ENCODE assay signal across 11 cellular contexts in the genomic region with DNA sequence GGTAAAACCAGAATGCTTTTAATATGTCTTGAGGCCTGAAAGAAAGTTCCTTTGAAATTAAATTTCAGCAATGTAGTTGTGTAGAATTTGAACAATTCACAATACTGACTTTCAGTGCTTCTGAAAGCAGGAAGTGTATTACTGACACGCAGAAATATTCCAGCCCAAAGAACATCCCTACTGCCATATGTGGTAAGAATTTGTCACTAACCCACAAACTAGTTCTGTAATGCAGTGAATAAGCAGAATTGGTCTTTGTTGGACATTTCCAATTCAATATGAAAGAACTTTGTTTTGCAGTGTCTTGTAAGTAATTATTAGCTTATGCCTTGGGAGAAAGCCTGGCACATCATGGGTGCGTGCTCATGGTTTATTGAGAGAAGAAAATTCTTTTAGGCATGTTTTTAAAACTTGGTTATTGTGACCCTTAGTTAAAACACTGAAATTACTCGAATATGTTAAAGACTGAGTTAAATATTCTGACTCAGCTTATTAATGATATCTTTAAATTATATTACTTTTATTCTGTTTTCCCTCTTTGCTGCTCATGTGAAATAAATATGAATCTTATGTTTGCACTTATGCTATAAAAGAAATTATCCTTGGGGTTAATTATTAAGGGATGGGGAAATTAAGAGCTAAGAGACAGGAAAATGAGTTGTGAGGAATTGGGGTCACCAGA. TPM values are rescaled to one million over a fixed set of nuclear protein-coding genes. Genes with fewer than 3 reads are reported as not detected.
DNase-seq lines count a peak whose midpoint lies in the region; ATAC-seq, FAIRE-seq and TF ChIP-seq lines count a peak whose summit lies in the region.
"Had no signal": no experiment of that assay in that cellular context is flagged by ENCODE, and none has a peak within 500 bp of the region (broad histone marks: within the 10 kb centered on the region; RNA-seq: fewer than 3 reads in every experiment).

No MANE protein-coding gene starts in this region.

- WGBS in smooth muscle cell (ENCODE audit: low lambda C conversion rate): 68% methylated on average over 3 of the region's 3 CpGs

- H3F3A ChIP-seq in PC-9 (ENCODE audit: insufficient read depth, low read depth): peaks cover 83% of the 10 kb centered on the region
- H3F3A ChIP-seq in smooth muscle cell (ENCODE audit: low read depth): no peaks in the 10 kb centered on the region

- POLR2A ChIA-PET in PC-9 (lab: Charles Lee; ENCODE audit: unreplicated experiment): no interaction called here

- FAIRE-seq in GM19239 (lab: Jason Lieb, UNC): peak; percentile 66
- FAIRE-seq: small intestine had no signal

- CTCF ChIA-PET in PC-9 (lab: Charles Lee): no interaction called here

- peaks cover 46% of the 10 kb centered on the region for H3K36me3 ChIP-seq in PC-9 (ENCODE audit: low read depth)
- H3K36me3 ChIP-seq in smooth muscle cell (ENCODE audit: low read depth): no peaks in the 10 kb centered on the region
- H3K36me3 ChIP-seq: uterus had no signal

- no peak for DNase-seq in GM19239 (ENCODE audit: insufficient read length, low spot score)
- no peak for DNase-seq in PC-9
- DNase-seq in fibroblast of the aortic adventitia (ENCODE audit: low read depth): peak; percentile 58
- no peak for DNase-seq in smooth muscle cell (lab: John Stamatoyannopoulos, UW; ENCODE audit: unreplicated experiment)
- DNase-seq in OCI-M2 (lab: John Stamatoyannopoulos, UW; ENCODE audit: unreplicated experiment): no peak
- DNase-seq in activated naive CD4-positive, alpha-beta T cell treated with anti-CD3 and anti-CD28 coated beads, Interleukin-2, amount 50 U/mL, for 16 hours: no peak
- DNase-seq: activated CD4-positive, alpha-beta memory T cell treated with anti-CD3 and anti-CD28 coated beads, Interleukin-2, amount 10 ng/mL, durations not matched to agents 7 days and 5 days; NCI-H1105 treated with DMSO at 0.1 percent for 48 hours; small intestine; uterus had no signal

- no peak overlapping the region for H2AFZ ChIP-seq in PC-9
- no peak overlapping the region for H2AFZ ChIP-seq in smooth muscle cell (ENCODE audit: low read depth)

- TF ChIP-seq CTCF in PC-9 (conservative IDR thresholded peaks at IDR 0.05): no peak
- TF ChIP-seq CTCF in fibroblast of the aortic adventitia (IDR thresholded peaks at IDR 0.05; ENCODE audit: insufficient read depth, low read length): peak; percentile 4
- TF ChIP-seq CTCF in smooth muscle cell (IDR thresholded peaks at IDR 0.05; ENCODE audit: borderline replicate concordance, insufficient read depth, poor library complexity, severe bottlenecking): no peak

- H3K4me1 ChIP-seq in PC-9 (replicated peaks; ENCODE audit: insufficient read depth): peaks cover 11% of the 10 kb centered on the region
- H3K4me1 ChIP-seq in smooth muscle cell (ENCODE audit: low read depth): peaks cover 5% of the 10 kb centered on the region
- H3K4me1 ChIP-seq: uterus had no signal

- H3K9ac ChIP-seq in smooth muscle cell (ENCODE audit: low read depth): peak overlapping the region; percentile 26

- H3K79me2 ChIP-seq in PC-9 (ENCODE audit: low read depth) (peaks cover 93% of the 10 kb centered on the region), smooth muscle cell (ENCODE audit: low read depth) (peaks cover 88% of the 10 kb centered on the region)

- H3K27me3 ChIP-seq in PC-9 (ENCODE audit: insufficient read depth, low read depth) (no peaks in the 10 kb centered on the region), smooth muscle cell (ENCODE audit: low read depth) (no peaks in the 10 kb centered on the region)
- H3K27me3 ChIP-seq: uterus had no signal

- H3K4me2 ChIP-seq in PC-9 (no peak overlapping the region), smooth muscle cell (peak overlapping the region; percentile 58)

- no peaks in the 10 kb centered on the region; the same call in 1 of the 2 replicates for H3K9me2 ChIP-seq in PC-9 (ENCODE audit: insufficient read depth)

- intact Hi-C loops in PC-9 (cut with micrococcal nuclease; ENCODE audit: unreplicated experiment): no loop called here

- H4K20me1 ChIP-seq in PC-9 (ENCODE audit: insufficient read depth) (peaks cover 95% of the 10 kb centered on the region), smooth muscle cell (ENCODE audit: low read depth) (peaks cover 88% of the 10 kb centered on the region)

- no TSS peak for BruUV-seq in PC-9 (replicated peaks; lab: Mats Ljungman, UMichigan)

- no peak for ATAC-seq in activated CD4-positive, CD25-positive, alpha-beta regulatory T cell treated with anti-CD3 and anti-CD28 coated beads, Interleukin-2, amount 50 U/mL, for 24 hours

- H3K9me3 ChIP-seq in PC-9 (ENCODE audit: insufficient read depth, low read depth) (no peaks in the 10 kb centered on the region), smooth muscle cell (replicated peaks; ENCODE audit: low read depth) (no peaks in the 10 kb centered on the region)
- H3K9me3 ChIP-seq: uterus had no signal

- H3K27ac ChIP-seq in PC-9 (peak overlapping the region; percentile 7; the same call in 1 of the 2 replicates), smooth muscle cell (ENCODE audit: low read depth) (peak overlapping the region; percentile 81)
- H3K27ac ChIP-seq: uterus had no signal

- H3K4me3 ChIP-seq in PC-9: no peak overlapping the region
- no peak overlapping the region for H3K4me3 ChIP-seq in fibroblast of the aortic adventitia (ENCODE audit: low read depth, low read length)
- H3K4me3 ChIP-seq in smooth muscle cell: no peak overlapping the region
- H3K4me3 ChIP-seq: uterus had no signal

RNA-seq across cellular contexts. Expression of a gene that starts 33.4 kb away (rescaled TPM):
- total RNA-seq in PC-9 (2021) (91.1 and 118 TPM in 2 replicates), fibroblast of the aortic adventitia (ENCODE audit: low replicate concordance) (46.9 and 54.0 TPM in 2 replicates), smooth muscle cell (82.9 and 85.2 TPM in 2 replicates)
- polyA plus RNA-seq in smooth muscle cell: 12.3 and 20.7 TPM in 2 replicates
